ENCODE assay signal across 8 cellular contexts in genomic region chr22:50674606-50675552, GRCh38. TPM values are rescaled to one million over a fixed set of nuclear protein-coding genes. Genes with fewer than 3 reads are reported as not detected.
DNase-seq lines count a peak whose midpoint lies in the region; ATAC-seq, FAIRE-seq and TF ChIP-seq lines count a peak whose summit lies in the region.

No MANE protein-coding gene starts in this region.

- DNase-seq in cardiac muscle cell (ENCODE audit: low read depth in 1 of 2, low spot score in 1 of 2) (peak; percentile 38 to 73), cardiac septum (ENCODE audit: low spot score) (no peak), PC-3 (peak; percentile 73), dermis blood vessel endothelial cell (peak; percentile 42), mucosa of descending colon (peak; percentile 80 to 84 (median 83)), vagina (ENCODE audit: extremely low spot score in 2 of 2) (peak in 1 of 2 donors; percentile 82), RCC 7860 (ENCODE audit: low spot score) (no peak), D721Med (ENCODE audit: insufficient read length, low spot score) (no peak)

- CTCF ChIA-PET in PC-3 (lab: Charles Lee), result no interaction called here

- ATAC-seq in PC-3 (peak; percentile 78), mucosa of descending colon (peak; percentile 92)

- no peak for TF ChIP-seq POLR2A in vagina (IDR thresholded peaks at IDR 0.05)

- H3K4me3 ChIP-seq in cardiac muscle cell (peak overlapping the region; percentile 55), PC-3 (ENCODE audit: low read length) (peak overlapping the region; percentile 71), mucosa of descending colon (no peak overlapping the region), vagina (peak overlapping the region; percentile 48 to 56)

- TF ChIP-seq CTCF in cardiac muscle cell (IDR thresholded peaks at IDR 0.05; ENCODE audit: low read depth, low read length), result no peak
- TF ChIP-seq CTCF in PC-3 (conservative IDR thresholded peaks at IDR 0.05; ENCODE audit: low read depth, low read length), result no peak
- no peak for TF ChIP-seq CTCF in mucosa of descending colon (IDR thresholded peaks at IDR 0.05)
- TF ChIP-seq CTCF in vagina (IDR thresholded peaks at IDR 0.05), result no peak
- no peak for TF ChIP-seq CTCF in D721Med (IDR thresholded peaks at IDR 0.05; ENCODE audit: insufficient read depth, missing control alignments)

- H3K27ac ChIP-seq in cardiac muscle cell (no peak overlapping the region), PC-3 (ENCODE audit: low read length) (no peak overlapping the region), vagina (no peak overlapping the region)

- H3K9me3 ChIP-seq in cardiac muscle cell (ENCODE audit: low read depth) (no peaks in the 10 kb centered on the region), PC-3 (ENCODE audit: low read length) (no peaks in the 10 kb centered on the region), mucosa of descending colon (no peaks in the 10 kb centered on the region), vagina (no peaks in the 10 kb centered on the region)

- peak overlapping the region; percentile 81; the same call in 1 of the 2 replicates for H2AFZ ChIP-seq in PC-3 (ENCODE audit: low read length)

- H3F3A ChIP-seq in PC-3 (ENCODE audit: low read length, unreplicated experiment), result no peaks in the 10 kb centered on the region

- no peaks in the 10 kb centered on the region for H4K20me1 ChIP-seq in PC-3 (ENCODE audit: low read length)

- intact Hi-C loops in cardiac septum (cut with DNase I) (no loop called here), PC-3 (cut with micrococcal nuclease) (no loop called here), mucosa of descending colon (cut with DNase I, micrococcal nuclease) (no loop called here), vagina (cut with DNase I) (no loop called here)

- FAIRE-seq in RCC 7860 (lab: Jason Lieb, UNC) (no peak), D721Med (lab: Jason Lieb, UNC) (no peak)

- H3K9me2 ChIP-seq in PC-3 (replicated peaks; ENCODE audit: low read length), result no peaks in the 10 kb centered on the region

- no peaks in the 10 kb centered on the region for H3K4me1 ChIP-seq in cardiac muscle cell (ENCODE audit: low read depth)
- H3K4me1 ChIP-seq in PC-3 (ENCODE audit: insufficient read depth, low read length), result peaks cover 4% of the 10 kb centered on the region; the same call in 1 of the 2 replicates
- peaks cover 4% of the 10 kb centered on the region for H3K4me1 ChIP-seq in mucosa of descending colon (ENCODE audit: low read depth)
- H3K4me1 ChIP-seq in vagina, result peaks cover 18% of the 10 kb centered on the region

- BruUV-seq in PC-3 (replicated peaks; lab: Mats Ljungman, UMichigan), result no TSS peak

- H3K4me2 ChIP-seq in PC-3 (ENCODE audit: low read length), result peak overlapping the region; percentile 81

- H3K79me2 ChIP-seq in PC-3 (ENCODE audit: low read length), result no peaks in the 10 kb centered on the region

- no peaks in the 10 kb centered on the region for H3K36me3 ChIP-seq in cardiac muscle cell
- no peaks in the 10 kb centered on the region for H3K36me3 ChIP-seq in PC-3 (ENCODE audit: low read depth, low read length)
- H3K36me3 ChIP-seq in mucosa of descending colon (ENCODE audit: low read depth), result no peaks in the 10 kb centered on the region
- no peaks in the 10 kb centered on the region for H3K36me3 ChIP-seq in vagina

- POLR2A ChIA-PET in PC-3 (lab: Charles Lee; ENCODE audit: unreplicated experiment), result no interaction called here

- no peak overlapping the region for H3K9ac ChIP-seq in PC-3 (ENCODE audit: low read length)

- H3K27me3 ChIP-seq in cardiac muscle cell (peaks cover 15% of the 10 kb centered on the region), PC-3 (ENCODE audit: low read length) (no peaks in the 10 kb centered on the region), vagina (peaks cover 6% of the 10 kb centered on the region)

RNA-seq across cellular contexts. Expression of gene SHANK3, which starts 2.3 kb away (rescaled TPM):
- 10.9 and 14.4 TPM in 2 replicates for total RNA-seq in cardiac muscle cell
- polyA plus RNA-seq in cardiac muscle cell, result 3.3 and 4.1 TPM in 2 replicates
- 25.9 TPM for total RNA-seq in cardiac septum
- total RNA-seq in PC-3 (2014; rRNA removed), result 3.7 and 6.8 TPM in 2 replicates
- total RNA-seq in dermis blood vessel endothelial cell, result 33.0 and 42.7 TPM in 2 replicates
- 10 to 100 TPM in 1 of 3 donors, 1 to 10 TPM in 2; 3.9 to 14.2 (median 7.1) TPM for total RNA-seq in mucosa of descending colon
- 20.4 TPM for total RNA-seq in vagina

RNA-seq across cellular contexts. Expression of gene ARSA, which starts 46.9 kb away (rescaled TPM):
- 53.1 and 58.1 TPM in 2 replicates for total RNA-seq in cardiac muscle cell
- polyA plus RNA-seq in cardiac muscle cell, result 16.4 and 16.8 TPM in 2 replicates
- total RNA-seq in cardiac septum, result 33.7 TPM
- total RNA-seq in PC-3 (2014; rRNA removed), result 11.3 and 16.7 TPM in 2 replicates
- total RNA-seq in dermis blood vessel endothelial cell, result 24.0 and 30.6 TPM in 2 replicates
- total RNA-seq in mucosa of descending colon, result 10 to 100 TPM; 64.6 to 87.9 (median 82.2) TPM
- total RNA-seq in vagina, result 44.2 TPM

Comparison
In these comparisons a context has a peak if more than half of its experiments do, and no peak if none do; other contexts are left out.
1. DNase-seq: peak in cardiac muscle cell (2 of 2), PC-3 (single experiment), dermis blood vessel endothelial cell (single experiment) and mucosa of descending colon (3 of 3); none in cardiac septum (single experiment), RCC 7860 (single experiment) and D721Med (single experiment).